Comparison of ENCODE assay signal across 1 cellular context in the genomic region with DNA sequence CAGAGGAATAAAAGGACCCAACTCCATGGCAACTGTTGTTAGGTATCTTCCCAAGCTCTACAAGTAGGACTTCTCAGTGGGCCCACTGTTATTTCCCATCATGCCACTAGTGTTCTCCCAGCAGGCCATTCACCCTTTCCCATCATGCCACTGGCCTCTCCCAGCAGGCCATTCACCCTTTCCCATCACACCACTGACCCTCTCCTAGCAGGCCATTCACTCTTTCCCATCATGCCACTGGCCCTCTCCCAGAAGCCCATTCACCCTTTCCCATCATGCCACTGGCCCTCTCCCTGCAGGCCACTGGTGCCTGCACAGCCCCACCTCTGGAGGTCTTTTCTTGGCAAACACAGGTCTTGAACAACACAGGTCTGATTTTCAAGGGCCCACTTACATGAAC.
TF ChIP-seq lines count a peak whose summit lies in the region.

No MANE protein-coding gene starts in this region.

TF ChIP-seq in K562, 482 proteins besides CTCF, POLR2A, EP300 and RAD21 (continued from another document):
- TF ChIP-seq BRF1 (IDR thresholded peaks at IDR 0.05; ENCODE audit: borderline replicate concordance, extremely low read depth, insufficient read length): no peak
- TF ChIP-seq, protein P1, sequence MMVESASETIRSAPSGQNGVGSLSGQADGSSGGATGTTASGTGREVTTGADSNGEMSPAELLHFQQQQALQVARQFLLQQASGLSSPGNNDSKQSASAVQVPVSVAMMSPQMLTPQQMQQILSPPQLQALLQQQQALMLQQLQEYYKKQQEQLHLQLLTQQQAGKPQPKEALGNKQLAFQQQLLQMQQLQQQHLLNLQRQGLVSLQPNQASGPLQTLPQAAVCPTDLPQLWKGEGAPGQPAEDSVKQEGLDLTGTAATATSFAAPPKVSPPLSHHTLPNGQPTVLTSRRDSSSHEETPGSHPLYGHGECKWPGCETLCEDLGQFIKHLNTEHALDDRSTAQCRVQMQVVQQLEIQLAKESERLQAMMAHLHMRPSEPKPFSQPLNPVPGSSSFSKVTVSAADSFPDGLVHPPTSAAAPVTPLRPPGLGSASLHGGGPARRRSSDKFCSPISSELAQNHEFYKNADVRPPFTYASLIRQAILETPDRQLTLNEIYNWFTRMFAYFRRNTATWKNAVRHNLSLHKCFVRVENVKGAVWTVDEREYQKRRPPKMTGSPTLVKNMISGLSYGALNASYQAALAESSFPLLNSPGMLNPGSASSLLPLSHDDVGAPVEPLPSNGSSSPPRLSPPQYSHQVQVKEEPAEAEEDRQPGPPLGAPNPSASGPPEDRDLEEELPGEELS (CRISPR knock-in tag; IDR thresholded peaks at IDR 0.05; ENCODE audit: borderline replicate concordance): no peak
- TF ChIP-seq HDGF (IDR thresholded peaks at IDR 0.05): no peak
- TF ChIP-seq ZNF143 (CRISPR knock-in tag; IDR thresholded peaks at IDR 0.05): peak; percentile 78
- no peak for TF ChIP-seq MAFF (IDR thresholded peaks at IDR 0.05; ENCODE audit: low read length)
- TF ChIP-seq EHMT2 (IDR thresholded peaks at IDR 0.05): peak; percentile 69; the same call in 1 of the 2 replicates
- TF ChIP-seq ZNF445 (CRISPR knock-in tag; IDR thresholded peaks at IDR 0.05; ENCODE audit: low read depth): no peak
- no peak for TF ChIP-seq TEAD2 (tag; IDR thresholded peaks at IDR 0.05)
- no peak for TF ChIP-seq ASH1L (IDR thresholded peaks at IDR 0.05; ENCODE audit: borderline replicate concordance, low read depth, partially characterized antibody)
- TF ChIP-seq, protein P2, sequence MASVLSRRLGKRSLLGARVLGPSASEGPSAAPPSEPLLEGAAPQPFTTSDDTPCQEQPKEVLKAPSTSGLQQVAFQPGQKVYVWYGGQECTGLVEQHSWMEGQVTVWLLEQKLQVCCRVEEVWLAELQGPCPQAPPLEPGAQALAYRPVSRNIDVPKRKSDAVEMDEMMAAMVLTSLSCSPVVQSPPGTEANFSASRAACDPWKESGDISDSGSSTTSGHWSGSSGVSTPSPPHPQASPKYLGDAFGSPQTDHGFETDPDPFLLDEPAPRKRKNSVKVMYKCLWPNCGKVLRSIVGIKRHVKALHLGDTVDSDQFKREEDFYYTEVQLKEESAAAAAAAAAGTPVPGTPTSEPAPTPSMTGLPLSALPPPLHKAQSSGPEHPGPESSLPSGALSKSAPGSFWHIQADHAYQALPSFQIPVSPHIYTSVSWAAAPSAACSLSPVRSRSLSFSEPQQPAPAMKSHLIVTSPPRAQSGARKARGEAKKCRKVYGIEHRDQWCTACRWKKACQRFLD (CRISPR knock-in tag; IDR thresholded peaks at IDR 0.05): no peak
- no peak for TF ChIP-seq RHOXF2B (CRISPR knock-in tag; conservative IDR thresholded peaks at IDR 0.05)
- TF ChIP-seq CREM (IDR thresholded peaks at IDR 0.05; ENCODE audit: low read depth): no peak
- TF ChIP-seq, protein P3, sequence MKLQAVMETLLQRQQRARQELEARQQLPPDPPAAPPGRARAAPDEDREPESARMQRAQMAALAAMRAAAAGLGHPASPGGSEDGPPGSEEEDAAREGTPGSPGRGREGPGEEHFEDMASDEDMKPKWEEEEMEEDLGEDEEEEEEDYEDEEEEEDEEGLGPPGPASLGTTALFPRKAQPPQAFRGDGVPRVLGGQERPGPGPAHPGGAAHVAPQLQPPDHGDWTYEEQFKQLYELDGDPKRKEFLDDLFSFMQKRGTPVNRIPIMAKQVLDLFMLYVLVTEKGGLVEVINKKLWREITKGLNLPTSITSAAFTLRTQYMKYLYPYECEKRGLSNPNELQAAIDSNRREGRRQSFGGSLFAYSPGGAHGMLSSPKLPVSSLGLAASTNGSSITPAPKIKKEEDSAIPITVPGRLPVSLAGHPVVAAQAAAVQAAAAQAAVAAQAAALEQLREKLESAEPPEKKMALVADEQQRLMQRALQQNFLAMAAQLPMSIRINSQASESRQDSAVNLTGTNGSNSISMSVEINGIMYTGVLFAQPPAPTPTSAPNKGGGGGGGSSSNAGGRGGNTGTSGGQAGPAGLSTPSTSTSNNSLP (IDR thresholded peaks at IDR 0.05; ENCODE audit: borderline replicate concordance, low read depth, low read length): no peak
- 0 out of 2 replicates have a peak, but pooled peaks have one; percentile 17 for TF ChIP-seq L3MBTL2 (IDR thresholded peaks at IDR 0.05)
- TF ChIP-seq TCF7L2 (IDR thresholded peaks at IDR 0.05; ENCODE audit: low read depth, low read length): peak; percentile 69; the same call in 1 of the 2 replicates
- TF ChIP-seq ZNF146 (CRISPR knock-in tag; IDR thresholded peaks at IDR 0.05; ENCODE audit: unreplicated experiment): no peak
- TF ChIP-seq EZH2 (IDR thresholded peaks at IDR 0.05; ENCODE audit: borderline replicate concordance, low read depth, low read length): no peak
- TF ChIP-seq FOXK2 (conservative IDR thresholded peaks at IDR 0.05 in 1 of 2, IDR thresholded peaks at IDR 0.05 in 1 of 2; ENCODE audit: low read depth in 2 of 2): no peak
- TF ChIP-seq FOXJ3 (CRISPR knock-in tag; IDR thresholded peaks at IDR 0.05): no peak
- TF ChIP-seq ZNF217 (CRISPR knock-in tag; IDR thresholded peaks at IDR 0.05): no peak
- TF ChIP-seq, protein P4, sequence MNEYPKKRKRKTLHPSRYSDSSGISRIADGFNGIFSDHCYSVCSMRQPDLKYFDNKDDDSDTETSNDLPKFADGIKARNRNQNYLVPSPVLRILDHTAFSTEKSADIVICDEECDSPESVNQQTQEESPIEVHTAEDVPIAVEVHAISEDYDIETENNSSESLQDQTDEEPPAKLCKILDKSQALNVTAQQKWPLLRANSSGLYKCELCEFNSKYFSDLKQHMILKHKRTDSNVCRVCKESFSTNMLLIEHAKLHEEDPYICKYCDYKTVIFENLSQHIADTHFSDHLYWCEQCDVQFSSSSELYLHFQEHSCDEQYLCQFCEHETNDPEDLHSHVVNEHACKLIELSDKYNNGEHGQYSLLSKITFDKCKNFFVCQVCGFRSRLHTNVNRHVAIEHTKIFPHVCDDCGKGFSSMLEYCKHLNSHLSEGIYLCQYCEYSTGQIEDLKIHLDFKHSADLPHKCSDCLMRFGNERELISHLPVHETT (CRISPR knock-in tag; conservative IDR thresholded peaks at IDR 0.05 in 1 of 2, IDR thresholded peaks at IDR 0.05 in 1 of 2): no peak
- TF ChIP-seq FOXP1 (CRISPR knock-in tag; IDR thresholded peaks at IDR 0.05): no peak
- TF ChIP-seq, protein P5, sequence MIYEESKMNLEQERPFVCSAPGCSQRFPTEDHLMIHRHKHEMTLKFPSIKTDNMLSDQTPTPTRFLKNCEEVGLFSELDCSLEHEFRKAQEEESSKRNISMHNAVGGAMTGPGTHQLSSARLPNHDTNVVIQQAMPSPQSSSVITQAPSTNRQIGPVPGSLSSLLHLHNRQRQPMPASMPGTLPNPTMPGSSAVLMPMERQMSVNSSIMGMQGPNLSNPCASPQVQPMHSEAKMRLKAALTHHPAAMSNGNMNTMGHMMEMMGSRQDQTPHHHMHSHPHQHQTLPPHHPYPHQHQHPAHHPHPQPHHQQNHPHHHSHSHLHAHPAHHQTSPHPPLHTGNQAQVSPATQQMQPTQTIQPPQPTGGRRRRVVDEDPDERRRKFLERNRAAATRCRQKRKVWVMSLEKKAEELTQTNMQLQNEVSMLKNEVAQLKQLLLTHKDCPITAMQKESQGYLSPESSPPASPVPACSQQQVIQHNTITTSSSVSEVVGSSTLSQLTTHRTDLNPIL (CRISPR knock-in tag; IDR thresholded peaks at IDR 0.05): no peak
- no peak for TF ChIP-seq DACH1 (IDR thresholded peaks at IDR 0.05; ENCODE audit: partially characterized antibody)
- TF ChIP-seq IFI16 (CRISPR knock-in tag; IDR thresholded peaks at IDR 0.05): no peak
